In genomic region chr1:57400041-57400440, GRCh38 we compare ENCODE assay signal across 1 cellular context.
TF ChIP-seq lines count a peak whose summit lies in the region.

No MANE protein-coding gene starts in this region.

TF ChIP-seq in HepG2, 621 proteins besides CTCF, POLR2A, EP300 and RAD21 (continued from another document):
- TF ChIP-seq, protein P1, sequence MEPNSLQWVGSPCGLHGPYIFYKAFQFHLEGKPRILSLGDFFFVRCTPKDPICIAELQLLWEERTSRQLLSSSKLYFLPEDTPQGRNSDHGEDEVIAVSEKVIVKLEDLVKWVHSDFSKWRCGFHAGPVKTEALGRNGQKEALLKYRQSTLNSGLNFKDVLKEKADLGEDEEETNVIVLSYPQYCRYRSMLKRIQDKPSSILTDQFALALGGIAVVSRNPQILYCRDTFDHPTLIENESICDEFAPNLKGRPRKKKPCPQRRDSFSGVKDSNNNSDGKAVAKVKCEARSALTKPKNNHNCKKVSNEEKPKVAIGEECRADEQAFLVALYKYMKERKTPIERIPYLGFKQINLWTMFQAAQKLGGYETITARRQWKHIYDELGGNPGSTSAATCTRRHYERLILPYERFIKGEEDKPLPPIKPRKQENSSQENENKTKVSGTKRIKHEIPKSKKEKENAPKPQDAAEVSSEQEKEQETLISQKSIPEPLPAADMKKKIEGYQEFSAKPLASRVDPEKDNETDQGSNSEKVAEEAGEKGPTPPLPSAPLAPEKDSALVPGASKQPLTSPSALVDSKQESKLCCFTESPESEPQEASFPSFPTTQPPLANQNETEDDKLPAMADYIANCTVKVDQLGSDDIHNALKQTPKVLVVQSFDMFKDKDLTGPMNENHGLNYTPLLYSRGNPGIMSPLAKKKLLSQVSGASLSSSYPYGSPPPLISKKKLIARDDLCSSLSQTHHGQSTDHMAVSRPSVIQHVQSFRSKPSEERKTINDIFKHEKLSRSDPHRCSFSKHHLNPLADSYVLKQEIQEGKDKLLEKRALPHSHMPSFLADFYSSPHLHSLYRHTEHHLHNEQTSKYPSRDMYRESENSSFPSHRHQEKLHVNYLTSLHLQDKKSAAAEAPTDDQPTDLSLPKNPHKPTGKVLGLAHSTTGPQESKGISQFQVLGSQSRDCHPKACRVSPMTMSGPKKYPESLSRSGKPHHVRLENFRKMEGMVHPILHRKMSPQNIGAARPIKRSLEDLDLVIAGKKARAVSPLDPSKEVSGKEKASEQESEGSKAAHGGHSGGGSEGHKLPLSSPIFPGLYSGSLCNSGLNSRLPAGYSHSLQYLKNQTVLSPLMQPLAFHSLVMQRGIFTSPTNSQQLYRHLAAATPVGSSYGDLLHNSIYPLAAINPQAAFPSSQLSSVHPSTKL (CRISPR knock-in tag; IDR thresholded peaks at IDR 0.05) = peak; percentile 38; the same call in 1 of the 2 replicates
- no peak for TF ChIP-seq ZFAT (CRISPR knock-in tag; conservative IDR thresholded peaks at IDR 0.05)
- TF ChIP-seq MZF1 (CRISPR knock-in tag; IDR thresholded peaks at IDR 0.05; ENCODE audit: borderline replicate concordance) = no peak
- TF ChIP-seq ZNF749 (CRISPR knock-in tag; IDR thresholded peaks at IDR 0.05; ENCODE audit: borderline replicate concordance) = 0 out of 2 replicates have a peak, but pooled peaks have one; percentile 47
- no peak for TF ChIP-seq ZNF552 (CRISPR knock-in tag; IDR thresholded peaks at IDR 0.05; ENCODE audit: borderline replicate concordance)
TF ChIP-seq in HepG2: peak in this region for 24.
